9 cellular contexts compared by ENCODE assay signal in the genomic region with DNA sequence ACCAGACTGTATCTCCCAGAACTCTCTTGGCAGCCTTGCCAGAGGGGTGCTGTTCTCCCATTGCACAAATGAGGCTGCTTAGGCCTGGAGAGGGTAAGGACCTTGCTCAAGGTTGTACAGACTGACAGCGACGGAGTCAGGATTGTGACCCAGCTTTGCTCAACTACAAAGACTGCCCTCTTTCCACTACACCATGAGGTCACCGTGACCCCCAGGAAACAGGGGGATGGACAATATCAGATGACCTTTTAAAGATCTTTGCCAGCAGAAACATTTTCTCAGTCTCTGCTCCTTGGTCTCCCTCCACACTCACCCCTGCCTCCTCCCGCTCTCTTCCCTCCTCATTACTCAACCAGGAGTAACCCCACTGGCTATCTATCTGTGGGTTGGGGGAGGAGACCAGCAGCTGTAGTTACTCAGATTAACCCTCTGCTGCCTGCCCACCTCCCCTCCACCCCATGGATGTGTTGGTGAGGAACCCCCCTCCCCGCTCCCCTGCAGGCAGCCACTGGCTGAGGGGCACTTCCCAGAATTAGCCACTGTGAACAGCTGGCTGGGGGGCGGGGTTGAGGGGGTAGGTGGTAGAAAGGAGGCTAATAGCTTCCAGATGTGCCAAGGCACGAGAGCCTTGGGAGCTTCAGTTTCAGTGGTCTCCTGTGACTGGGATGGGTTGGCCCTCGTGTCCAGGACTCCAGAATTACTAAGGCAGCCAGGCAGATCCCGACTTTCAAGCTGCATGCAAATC. TPM values are rescaled to one million over a fixed set of nuclear protein-coding genes. Genes with fewer than 3 reads are reported as not detected.
DNase-seq lines count a peak whose midpoint lies in the region; ATAC-seq and TF ChIP-seq lines count a peak whose summit lies in the region.
"Had no signal": no experiment of that assay in that cellular context is flagged by ENCODE, and none has a peak within 500 bp of the region (broad histone marks: within the 10 kb centered on the region; RNA-seq: fewer than 3 reads in every experiment).

No MANE protein-coding gene starts in this region.

- DNase-seq in AG10803 (ENCODE audit: low read depth) (peak; percentile 44), fibroblast of gingiva (ENCODE audit: low read depth) (peak; percentile 48), NCI-H2107 (lab: John Stamatoyannopoulos, UW) (no peak), suprapubic skin (ENCODE audit: low spot score in 2 of 2) (no peak)
- DNase-seq in stimulated activated CD4-positive, alpha-beta T cell treated with anti-CD3 and anti-CD28 coated beads, Interleukin-2, amount 100 ng/mL, for 48 hours: no peak
- DNase-seq: Calu3 had no signal

- H3K27ac ChIP-seq in suprapubic skin: no peak overlapping the region

- H3K36me3 ChIP-seq in suprapubic skin: no peaks in the 10 kb centered on the region

- H3K9me3 ChIP-seq in suprapubic skin: no peaks in the 10 kb centered on the region

- peak; percentile 2 for ATAC-seq in GM21381 (IDR thresholded peaks at IDR 0.05; ENCODE audit: unreplicated experiment)
- peak; percentile 10 for ATAC-seq in HG03442 (IDR thresholded peaks at IDR 0.05; ENCODE audit: unreplicated experiment)
- ATAC-seq in GM18517 (IDR thresholded peaks at IDR 0.05; ENCODE audit: unreplicated experiment): no peak

- no peak overlapping the region for H3K4me3 ChIP-seq in AG10803 (ENCODE audit: low read length)
- no peak overlapping the region for H3K4me3 ChIP-seq in suprapubic skin

- TF ChIP-seq EP300 in suprapubic skin (IDR thresholded peaks at IDR 0.05): no peak

- H3K27me3 ChIP-seq in suprapubic skin: no peaks in the 10 kb centered on the region

- H3K4me1 ChIP-seq in suprapubic skin: peaks cover 25% of the 10 kb centered on the region

- TF ChIP-seq POLR2A in suprapubic skin (IDR thresholded peaks at IDR 0.05): no peak

- no peak for TF ChIP-seq CTCF in AG10803 (conservative IDR thresholded peaks at IDR 0.05; ENCODE audit: low read length)
- no peak for TF ChIP-seq CTCF in suprapubic skin (IDR thresholded peaks at IDR 0.05)

- WGBS in suprapubic skin: 60% methylated on average over 7 of the region's 9 CpGs

RNA-seq across cellular contexts. Expression of gene MRPS18A, which starts 26.9 kb away (rescaled TPM):
- total RNA-seq in suprapubic skin: 10 to 100 TPM; 43.6 to 59.0 (median 48.6) TPM

RNA-seq across cellular contexts. Expression of gene VEGFA, which starts 55.5 kb away (rescaled TPM):
- total RNA-seq in suprapubic skin: 100 to 1,000 TPM in 1 of 4 donors, 10 to 100 TPM in 3; 25.4 to 147 (median 43.6) TPM

Comparison
In these comparisons a context has a peak if more than half of its experiments do, and no peak if none do; other contexts are left out.
1. DNase-seq: peak in AG10803 (single experiment) and fibroblast of gingiva (single experiment); none in NCI-H2107 (single experiment), suprapubic skin (0 of 2) and stimulated activated CD4-positive, alpha-beta T cell treated with anti-CD3 and anti-CD28 coated beads, Interleukin-2, amount 100 ng/mL, for 48 hours (0 of 2).